23 cellular contexts compared by ENCODE assay signal in genomic region chr2:168796583-168797285, GRCh38. TPM values are rescaled to one million over a fixed set of nuclear protein-coding genes. Genes with fewer than 3 reads are reported as not detected.
DNase-seq lines count a peak whose midpoint lies in the region; ATAC-seq and TF ChIP-seq lines count a peak whose summit lies in the region.
"Had no signal": no experiment of that assay in that cellular context is flagged by ENCODE, and none has a peak within 500 bp of the region (broad histone marks: within the 10 kb centered on the region; RNA-seq: fewer than 3 reads in every experiment).

No MANE protein-coding gene starts in this region.

- no peak for TF ChIP-seq POLR2A in adrenal gland (IDR thresholded peaks at IDR 0.05)

- H3K79me2 ChIP-seq in osteoblast (ENCODE audit: insufficient read depth, low read length) = no peaks in the 10 kb centered on the region

- H3K4me1 ChIP-seq in BLaER1 (peaks cover 22% of the 10 kb centered on the region), adrenal gland (replicated peaks in 1 of 2) (no peaks in the 10 kb centered on the region), osteoblast (ENCODE audit: insufficient read depth, low read length) (no peaks in the 10 kb centered on the region)
- H3K4me1 ChIP-seq: gastroesophageal sphincter had no signal

- H3K4me2 ChIP-seq in BLaER1 = peak overlapping the region; percentile 52
- no peak overlapping the region for H3K4me2 ChIP-seq in osteoblast (ENCODE audit: insufficient read depth, low read length)

- H2AFZ ChIP-seq in osteoblast (ENCODE audit: low read length) = peak overlapping the region; percentile 29
- H2AFZ ChIP-seq: GM23248 had no signal

- intact Hi-C loops in adrenal gland (cut with DNase I) (no loop called here), left cardiac atrium (cut with DNase I) (no loop called here)

- ATAC-seq in left cardiac atrium = peak; percentile 76 to 89
- ATAC-seq in GM19351 (IDR thresholded peaks at IDR 0.05; ENCODE audit: unreplicated experiment) = no peak
- ATAC-seq: gastroesophageal sphincter; stimulated activated naive CD8-positive, alpha-beta T cell treated with anti-CD3 and anti-CD28 coated beads, Interleukin-15, amount 100 ng/mL, for 72 hours; T-cell had no signal

- H3K36me3 ChIP-seq in BLaER1 = no peaks in the 10 kb centered on the region
- H3K36me3 ChIP-seq in adrenal gland (replicated peaks in 1 of 2) = no peaks in the 10 kb centered on the region
- no peaks in the 10 kb centered on the region for H3K36me3 ChIP-seq in osteoblast (ENCODE audit: insufficient read depth, low read length)
- H3K36me3 ChIP-seq: gastroesophageal sphincter, WERI-Rb-1 had no signal

- no peaks in the 10 kb centered on the region for H4K20me1 ChIP-seq in BLaER1
- no peaks in the 10 kb centered on the region for H4K20me1 ChIP-seq in osteoblast (ENCODE audit: insufficient read depth, low read length)

- DNase-seq in adrenal gland (peak in 4 of 7 donors; percentile 31 to 67 (median 50)), left cardiac atrium (peak; percentile 43), osteoblast (ENCODE audit: insufficient read length, low spot score, missing footprints) (peak; percentile 29), RKO (ENCODE audit: low spot score) (no peak), DMS 273 treated with DMSO at 0.1 percent for 48 hours (lab: John Stamatoyannopoulos, UW) (no peak)
- DNase-seq in activated T-cell treated with anti-CD3 and anti-CD28 coated beads, Interleukin-2, amount 50 U/mL, for 48 hours = no peak
- DNase-seq: activated CD4-positive, alpha-beta memory T cell treated with anti-CD3 and anti-CD28 coated beads for 36 hours; DMS153; GDM1; GM23248; NCI-H1105; NCI-H2081 treated with DMSO at 0.1 percent for 48 hours; NCI-H510A treated with DMSO at 0.1 percent for 48 hours; stimulated activated CD4-positive, alpha-beta T cell treated with anti-CD3 and anti-CD28 coated beads, Interleukin-2, amount 100 ng/mL, for 48 hours; stimulated activated naive CD8-positive, alpha-beta T cell treated with anti-CD3 and anti-CD28 coated beads, Interleukin-15, amount 100 ng/mL, for 72 hours; T-cell; WERI-Rb-1 had no signal

- WGBS in adrenal gland, 4 donors = 40 to 52% (median 42%) methylated on average over 8 of the region's 8 CpGs

- no peaks in the 10 kb centered on the region for H3K27me3 ChIP-seq in BLaER1
- no peaks in the 10 kb centered on the region for H3K27me3 ChIP-seq in adrenal gland
- no peaks in the 10 kb centered on the region for H3K27me3 ChIP-seq in osteoblast (ENCODE audit: insufficient read depth, low read length)
- H3K27me3 ChIP-seq: gastroesophageal sphincter had no signal

- H3K27ac ChIP-seq in BLaER1 (peak overlapping the region; percentile 18; the same call in 1 of the 2 replicates), adrenal gland (peak overlapping the region in 2 of 5 donors; percentile 47 to 87), osteoblast (ENCODE audit: low read depth, low read length) (no peak overlapping the region)
- H3K27ac ChIP-seq: GM23248, RWPE1, WERI-Rb-1 had no signal

- H3K4me3 ChIP-seq in BLaER1 (no peak overlapping the region), adrenal gland (no peak overlapping the region), osteoblast (ENCODE audit: insufficient read depth, low read length) (no peak overlapping the region)
- H3K4me3 ChIP-seq: coronary artery, gastroesophageal sphincter, GM23248 had no signal

- no peak for TF ChIP-seq CTCF in adrenal gland (IDR thresholded peaks at IDR 0.05)
- TF ChIP-seq CTCF in osteoblast (IDR thresholded peaks at IDR 0.05; ENCODE audit: extremely low read depth, low read depth, low read length) = no peak

- peak overlapping the region; percentile 9; the same call in 1 of the 2 replicates for H3K9ac ChIP-seq in BLaER1
- H3K9ac ChIP-seq: GM23248 had no signal

- peaks cover 5% of the 10 kb centered on the region; the same call in 1 of the 2 replicates for H3K9me3 ChIP-seq in BLaER1
- no peaks in the 10 kb centered on the region for H3K9me3 ChIP-seq in adrenal gland (replicated peaks in 1 of 3)
- no peaks in the 10 kb centered on the region for H3K9me3 ChIP-seq in osteoblast (ENCODE audit: low read depth, low read length)
- H3K9me3 ChIP-seq: gastroesophageal sphincter had no signal

RNA-seq across cellular contexts. Expression of gene NOSTRIN, which starts 5.7 kb away (rescaled TPM):
- total RNA-seq in adrenal gland = 10 to 100 TPM; 13.9 to 58.7 (median 33.0) TPM
- polyA plus RNA-seq in adrenal gland = 10 to 100 TPM; 25.9 to 84.9 (median 49.9) TPM
- total RNA-seq in left cardiac atrium = 10 to 100 TPM; 16.1 to 37.6 TPM
- total RNA-seq in osteoblast = 0.59 and 1.4 TPM in 2 replicates
- total RNA-seq: activated CD4-positive, alpha-beta memory T cell treated with anti-CD3 and anti-CD28 coated beads for 36 hours; osteocyte had no signal

Comparison
In these comparisons a context has a peak if more than half of its experiments do, and no peak if none do; other contexts are left out.
1. DNase-seq: peak in adrenal gland (4 of 7), left cardiac atrium (single experiment) and osteoblast (single experiment); none in RKO (single experiment), DMS 273 treated with DMSO at 0.1 percent for 48 hours (single experiment) and activated T-cell treated with anti-CD3 and anti-CD28 coated beads, Interleukin-2, amount 50 U/mL, for 48 hours (0 of 2).